ENCODE assay signal across 1 cellular context in the genomic region with DNA sequence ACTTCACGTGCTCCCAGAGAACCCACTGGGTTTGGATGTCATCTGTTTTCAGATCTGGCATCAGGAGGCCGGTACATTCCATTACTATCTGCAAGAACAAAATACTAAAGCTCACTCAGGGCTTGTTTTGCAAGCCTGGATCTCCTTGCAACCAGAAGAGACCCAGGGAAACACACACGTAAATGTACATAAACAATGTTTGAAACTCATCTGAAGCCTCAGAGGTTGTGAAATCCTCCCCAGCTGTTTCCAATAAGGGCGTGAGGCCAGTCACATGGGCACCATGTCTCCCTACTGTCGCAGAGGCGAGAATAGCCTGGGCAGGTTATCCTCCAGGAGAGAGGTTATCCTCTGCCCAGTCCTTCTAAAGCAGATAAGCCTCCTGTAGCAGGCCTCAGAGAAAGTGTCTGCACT.
TF ChIP-seq lines count a peak whose summit lies in the region.

No MANE protein-coding gene starts in this region.

TF ChIP-seq in HepG2, 621 proteins besides CTCF, POLR2A, EP300 and RAD21 (continued from another document and continues in another):
- TF ChIP-seq ZNF382 (CRISPR knock-in tag; IDR thresholded peaks at IDR 0.05; ENCODE audit: borderline replicate concordance), result no peak
- no peak for TF ChIP-seq HMGA1 (CRISPR knock-in tag; conservative IDR thresholded peaks at IDR 0.05)
- no peak for TF ChIP-seq ZBTB4 (CRISPR knock-in tag; IDR thresholded peaks at IDR 0.05; ENCODE audit: borderline replicate concordance)
- no peak for TF ChIP-seq ASH2L (IDR thresholded peaks at IDR 0.05; ENCODE audit: insufficient read length, low read depth, low read length)
- no peak for TF ChIP-seq ZNF713 (CRISPR knock-in tag; IDR thresholded peaks at IDR 0.05)
- no peak for TF ChIP-seq HNRNPL (IDR thresholded peaks at IDR 0.05; ENCODE audit: low read depth, low read length)
- peak; percentile 29; the same call in 1 of the 2 replicates for TF ChIP-seq ZKSCAN5 (CRISPR knock-in tag; IDR thresholded peaks at IDR 0.05)
- TF ChIP-seq, protein P1, sequence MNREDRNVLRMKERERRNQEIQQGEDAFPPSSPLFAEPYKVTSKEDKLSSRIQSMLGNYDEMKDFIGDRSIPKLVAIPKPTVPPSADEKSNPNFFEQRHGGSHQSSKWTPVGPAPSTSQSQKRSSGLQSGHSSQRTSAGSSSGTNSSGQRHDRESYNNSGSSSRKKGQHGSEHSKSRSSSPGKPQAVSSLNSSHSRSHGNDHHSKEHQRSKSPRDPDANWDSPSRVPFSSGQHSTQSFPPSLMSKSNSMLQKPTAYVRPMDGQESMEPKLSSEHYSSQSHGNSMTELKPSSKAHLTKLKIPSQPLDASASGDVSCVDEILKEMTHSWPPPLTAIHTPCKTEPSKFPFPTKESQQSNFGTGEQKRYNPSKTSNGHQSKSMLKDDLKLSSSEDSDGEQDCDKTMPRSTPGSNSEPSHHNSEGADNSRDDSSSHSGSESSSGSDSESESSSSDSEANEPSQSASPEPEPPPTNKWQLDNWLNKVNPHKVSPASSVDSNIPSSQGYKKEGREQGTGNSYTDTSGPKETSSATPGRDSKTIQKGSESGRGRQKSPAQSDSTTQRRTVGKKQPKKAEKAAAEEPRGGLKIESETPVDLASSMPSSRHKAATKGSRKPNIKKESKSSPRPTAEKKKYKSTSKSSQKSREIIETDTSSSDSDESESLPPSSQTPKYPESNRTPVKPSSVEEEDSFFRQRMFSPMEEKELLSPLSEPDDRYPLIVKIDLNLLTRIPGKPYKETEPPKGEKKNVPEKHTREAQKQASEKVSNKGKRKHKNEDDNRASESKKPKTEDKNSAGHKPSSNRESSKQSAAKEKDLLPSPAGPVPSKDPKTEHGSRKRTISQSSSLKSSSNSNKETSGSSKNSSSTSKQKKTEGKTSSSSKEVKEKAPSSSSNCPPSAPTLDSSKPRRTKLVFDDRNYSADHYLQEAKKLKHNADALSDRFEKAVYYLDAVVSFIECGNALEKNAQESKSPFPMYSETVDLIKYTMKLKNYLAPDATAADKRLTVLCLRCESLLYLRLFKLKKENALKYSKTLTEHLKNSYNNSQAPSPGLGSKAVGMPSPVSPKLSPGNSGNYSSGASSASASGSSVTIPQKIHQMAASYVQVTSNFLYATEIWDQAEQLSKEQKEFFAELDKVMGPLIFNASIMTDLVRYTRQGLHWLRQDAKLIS (CRISPR knock-in tag; IDR thresholded peaks at IDR 0.05), result no peak
- TF ChIP-seq ZSCAN25 (CRISPR knock-in tag; IDR thresholded peaks at IDR 0.05), result no peak
- TF ChIP-seq ZNF263 (CRISPR knock-in tag; IDR thresholded peaks at IDR 0.05), result peak; percentile 21; the same call in 1 of the 2 replicates
- TF ChIP-seq RCOR2 (CRISPR knock-in tag; IDR thresholded peaks at IDR 0.05), result peak; percentile 44; the same call in 1 of the 2 replicates
- TF ChIP-seq MEIS1 (CRISPR knock-in tag; IDR thresholded peaks at IDR 0.05; ENCODE audit: borderline replicate concordance), result no peak
- TF ChIP-seq ZNF383 (CRISPR knock-in tag; IDR thresholded peaks at IDR 0.05; ENCODE audit: borderline replicate concordance), result no peak
- no peak for TF ChIP-seq ZNF781 (CRISPR knock-in tag; IDR thresholded peaks at IDR 0.05; ENCODE audit: borderline replicate concordance, not compliant biosample characterization)
- TF ChIP-seq SAP130 (CRISPR knock-in tag; IDR thresholded peaks at IDR 0.05; ENCODE audit: low read depth), result peak; percentile 83
- peak; percentile 86 for TF ChIP-seq ZNF331 (CRISPR knock-in tag; IDR thresholded peaks at IDR 0.05)
- TF ChIP-seq KDM2A (CRISPR knock-in tag; IDR thresholded peaks at IDR 0.05; ENCODE audit: borderline replicate concordance, low read depth), result peak; percentile 45; the same call in 1 of the 2 replicates
- no peak for TF ChIP-seq SRY (CRISPR knock-in tag; IDR thresholded peaks at IDR 0.05)
- no peak for TF ChIP-seq CC2D1A (CRISPR knock-in tag; IDR thresholded peaks at IDR 0.05)
- no peak for TF ChIP-seq ZSCAN20 (CRISPR knock-in tag; IDR thresholded peaks at IDR 0.05; ENCODE audit: borderline replicate concordance)
- TF ChIP-seq TMF1 (CRISPR knock-in tag; IDR thresholded peaks at IDR 0.05; ENCODE audit: low read depth), result no peak
- TF ChIP-seq PAF1 (CRISPR knock-in tag; IDR thresholded peaks at IDR 0.05), result no peak
- no peak for TF ChIP-seq POLR2AphosphoS5 (IDR thresholded peaks at IDR 0.05; ENCODE audit: low read depth, low read length)
- TF ChIP-seq ZNF572 (CRISPR knock-in tag; IDR thresholded peaks at IDR 0.05), result no peak
- TF ChIP-seq FOXP4 (CRISPR knock-in tag; IDR thresholded peaks at IDR 0.05), result peak; percentile 79
- 0 out of 2 replicates have a peak, but pooled peaks have one; percentile 24 for TF ChIP-seq ZMAT3 (CRISPR knock-in tag; conservative IDR thresholded peaks at IDR 0.05)
- TF ChIP-seq NFATC3 (CRISPR knock-in tag; IDR thresholded peaks at IDR 0.05), result no peak
- no peak for TF ChIP-seq ZNF460 (CRISPR knock-in tag; IDR thresholded peaks at IDR 0.05; ENCODE audit: borderline replicate concordance)
- no peak for TF ChIP-seq MBD4 (IDR thresholded peaks at IDR 0.05; ENCODE audit: borderline replicate concordance, low read length)
- TF ChIP-seq NCOA5 (CRISPR knock-in tag; IDR thresholded peaks at IDR 0.05), result no peak
- TF ChIP-seq POLR2AphosphoS2 (IDR thresholded peaks at IDR 0.05; ENCODE audit: low read depth, low read length), result no peak
- no peak for TF ChIP-seq PHB2 (IDR thresholded peaks at IDR 0.05; ENCODE audit: partially characterized antibody)
- peak; percentile 25; the same call in 1 of the 2 replicates for TF ChIP-seq KDM6A (CRISPR knock-in tag; IDR thresholded peaks at IDR 0.05; ENCODE audit: low read depth)
- no peak for TF ChIP-seq MAFF (IDR thresholded peaks at IDR 0.05; ENCODE audit: low read depth, low read length)
- TF ChIP-seq ZSCAN31 (CRISPR knock-in tag; IDR thresholded peaks at IDR 0.05; ENCODE audit: low read depth), result no peak
- no peak for TF ChIP-seq ZFP82 (CRISPR knock-in tag; IDR thresholded peaks at IDR 0.05; ENCODE audit: borderline replicate concordance)
- TF ChIP-seq ZNF629 (CRISPR knock-in tag; conservative IDR thresholded peaks at IDR 0.05), result no peak
- no peak for TF ChIP-seq XBP1 (CRISPR knock-in tag; IDR thresholded peaks at IDR 0.05)
- TF ChIP-seq, protein P2, sequence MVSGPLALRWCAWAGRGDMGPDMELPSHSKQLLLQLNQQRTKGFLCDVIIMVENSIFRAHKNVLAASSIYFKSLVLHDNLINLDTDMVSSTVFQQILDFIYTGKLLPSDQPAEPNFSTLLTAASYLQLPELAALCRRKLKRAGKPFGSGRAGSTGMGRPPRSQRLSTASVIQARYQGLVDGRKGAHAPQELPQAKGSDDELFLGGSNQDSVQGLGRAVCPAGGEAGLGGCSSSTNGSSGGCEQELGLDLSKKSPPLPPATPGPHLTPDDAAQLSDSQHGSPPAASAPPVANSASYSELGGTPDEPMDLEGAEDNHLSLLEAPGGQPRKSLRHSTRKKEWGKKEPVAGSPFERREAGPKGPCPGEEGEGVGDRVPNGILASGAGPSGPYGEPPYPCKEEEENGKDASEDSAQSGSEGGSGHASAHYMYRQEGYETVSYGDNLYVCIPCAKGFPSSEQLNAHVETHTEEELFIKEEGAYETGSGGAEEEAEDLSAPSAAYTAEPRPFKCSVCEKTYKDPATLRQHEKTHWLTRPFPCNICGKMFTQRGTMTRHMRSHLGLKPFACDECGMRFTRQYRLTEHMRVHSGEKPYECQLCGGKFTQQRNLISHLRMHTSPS (CRISPR knock-in tag; IDR thresholded peaks at IDR 0.05; ENCODE audit: low read depth), result no peak
- no peak for TF ChIP-seq ZNF564 (CRISPR knock-in tag; IDR thresholded peaks at IDR 0.05)
- no peak for TF ChIP-seq ZNF207 (IDR thresholded peaks at IDR 0.05; ENCODE audit: borderline replicate concordance)
- TF ChIP-seq FOXK2 (IDR thresholded peaks at IDR 0.05), result 0 out of 2 replicates have a peak, but pooled peaks have one; percentile 8
- no peak for TF ChIP-seq REXO4 (CRISPR knock-in tag; IDR thresholded peaks at IDR 0.05; ENCODE audit: borderline replicate concordance)
- TF ChIP-seq SRF (IDR thresholded peaks at IDR 0.05; ENCODE audit: low read depth, low read length), result no peak
- TF ChIP-seq ZNF724P (CRISPR knock-in tag; IDR thresholded peaks at IDR 0.05; ENCODE audit: borderline replicate concordance), result no peak
- no peak for TF ChIP-seq ZEB1 (IDR thresholded peaks at IDR 0.05; ENCODE audit: insufficient replicate concordance, low read depth)
- TF ChIP-seq CERS6 (CRISPR knock-in tag; IDR thresholded peaks at IDR 0.05), result no peak
- TF ChIP-seq, protein P3, sequence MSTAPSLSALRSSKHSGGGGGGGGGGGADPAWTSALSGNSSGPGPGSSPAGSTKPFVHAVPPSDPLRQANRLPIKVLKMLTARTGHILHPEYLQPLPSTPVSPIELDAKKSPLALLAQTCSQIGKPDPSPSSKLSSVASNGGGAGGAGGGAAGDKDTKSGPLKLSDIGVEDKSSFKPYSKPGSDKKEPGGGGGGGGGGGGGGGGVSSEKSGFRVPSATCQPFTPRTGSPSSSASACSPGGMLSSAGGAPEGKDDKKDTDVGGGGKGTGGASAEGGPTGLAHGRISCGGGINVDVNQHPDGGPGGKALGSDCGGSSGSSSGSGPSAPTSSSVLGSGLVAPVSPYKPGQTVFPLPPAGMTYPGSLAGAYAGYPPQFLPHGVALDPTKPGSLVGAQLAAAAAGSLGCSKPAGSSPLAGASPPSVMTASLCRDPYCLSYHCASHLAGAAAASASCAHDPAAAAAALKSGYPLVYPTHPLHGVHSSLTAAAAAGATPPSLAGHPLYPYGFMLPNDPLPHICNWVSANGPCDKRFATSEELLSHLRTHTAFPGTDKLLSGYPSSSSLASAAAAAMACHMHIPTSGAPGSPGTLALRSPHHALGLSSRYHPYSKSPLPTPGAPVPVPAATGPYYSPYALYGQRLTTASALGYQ (CRISPR knock-in tag; IDR thresholded peaks at IDR 0.05), result no peak
- TF ChIP-seq SMARCC2 (IDR thresholded peaks at IDR 0.05), result no peak
- TF ChIP-seq, protein P4, sequence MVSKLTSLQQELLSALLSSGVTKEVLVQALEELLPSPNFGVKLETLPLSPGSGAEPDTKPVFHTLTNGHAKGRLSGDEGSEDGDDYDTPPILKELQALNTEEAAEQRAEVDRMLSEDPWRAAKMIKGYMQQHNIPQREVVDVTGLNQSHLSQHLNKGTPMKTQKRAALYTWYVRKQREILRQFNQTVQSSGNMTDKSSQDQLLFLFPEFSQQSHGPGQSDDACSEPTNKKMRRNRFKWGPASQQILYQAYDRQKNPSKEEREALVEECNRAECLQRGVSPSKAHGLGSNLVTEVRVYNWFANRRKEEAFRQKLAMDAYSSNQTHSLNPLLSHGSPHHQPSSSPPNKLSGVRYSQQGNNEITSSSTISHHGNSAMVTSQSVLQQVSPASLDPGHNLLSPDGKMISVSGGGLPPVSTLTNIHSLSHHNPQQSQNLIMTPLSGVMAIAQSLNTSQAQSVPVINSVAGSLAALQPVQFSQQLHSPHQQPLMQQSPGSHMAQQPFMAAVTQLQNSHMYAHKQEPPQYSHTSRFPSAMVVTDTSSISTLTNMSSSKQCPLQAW (CRISPR knock-in tag; IDR thresholded peaks at IDR 0.05), result no peak
- no peak for TF ChIP-seq SP5 (CRISPR knock-in tag; IDR thresholded peaks at IDR 0.05; ENCODE audit: borderline replicate concordance, low read depth)
- no peak for TF ChIP-seq MAFK (conservative IDR thresholded peaks at IDR 0.05 in 1 of 2, IDR thresholded peaks at IDR 0.05 in 1 of 2; ENCODE audit: low read length in 2 of 2)
- no peak for TF ChIP-seq SETDB1 (CRISPR knock-in tag; IDR thresholded peaks at IDR 0.05; ENCODE audit: borderline replicate concordance)
- no peak for TF ChIP-seq HNRNPK (IDR thresholded peaks at IDR 0.05; ENCODE audit: low read depth, low read length, poor library complexity, severe bottlenecking)
